In the genomic region with DNA sequence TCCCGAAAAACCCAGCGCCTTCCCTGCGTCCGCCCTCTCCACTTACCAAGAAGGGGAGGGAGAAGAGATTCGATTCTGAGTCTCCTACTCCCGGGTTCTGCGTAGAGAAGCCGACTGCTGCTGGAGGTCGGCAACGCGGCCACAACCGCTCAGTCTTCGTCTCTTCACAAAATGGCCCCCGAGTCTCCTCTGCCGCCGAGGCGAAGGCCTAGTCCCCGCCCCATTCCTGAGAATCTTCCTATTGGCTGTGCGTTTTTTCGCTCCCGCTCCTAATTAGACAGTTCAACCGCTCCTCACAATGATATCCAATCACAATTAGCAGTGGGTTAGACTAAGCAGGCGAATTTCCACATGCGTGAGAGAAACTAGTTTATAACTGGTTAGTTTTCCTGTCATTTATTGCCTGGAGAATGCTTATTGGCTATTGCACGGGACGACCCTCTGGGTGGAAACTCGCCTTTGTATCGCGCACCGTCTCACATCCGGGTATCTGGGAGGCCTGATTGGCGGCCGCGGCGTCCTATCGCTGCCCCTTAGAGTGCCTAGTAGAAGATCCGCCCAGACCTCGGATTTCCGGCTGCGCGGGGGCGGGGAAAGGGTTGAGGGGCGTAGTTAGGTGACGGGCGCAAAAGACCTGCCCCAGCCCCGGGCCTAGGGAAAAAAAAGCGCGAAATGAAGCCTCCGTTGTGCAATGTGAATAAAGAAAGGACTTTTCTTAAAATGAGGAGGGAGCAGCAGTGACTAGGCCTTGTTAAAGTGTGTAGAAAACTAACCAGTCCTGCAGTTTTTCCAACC, we compare ENCODE assay signal across 1 cellular context.
TF ChIP-seq lines count a peak whose summit lies in the region.

A gene (minus strand): TSS at position 191 of the 795 bp plus-strand sequence. CDS start 35,249 bp downstream, outside the sequence.

TF ChIP-seq in K562, 482 proteins besides CTCF, POLR2A, EP300 and RAD21 (continued from another document and continues in another):
- TF ChIP-seq, protein P1, sequence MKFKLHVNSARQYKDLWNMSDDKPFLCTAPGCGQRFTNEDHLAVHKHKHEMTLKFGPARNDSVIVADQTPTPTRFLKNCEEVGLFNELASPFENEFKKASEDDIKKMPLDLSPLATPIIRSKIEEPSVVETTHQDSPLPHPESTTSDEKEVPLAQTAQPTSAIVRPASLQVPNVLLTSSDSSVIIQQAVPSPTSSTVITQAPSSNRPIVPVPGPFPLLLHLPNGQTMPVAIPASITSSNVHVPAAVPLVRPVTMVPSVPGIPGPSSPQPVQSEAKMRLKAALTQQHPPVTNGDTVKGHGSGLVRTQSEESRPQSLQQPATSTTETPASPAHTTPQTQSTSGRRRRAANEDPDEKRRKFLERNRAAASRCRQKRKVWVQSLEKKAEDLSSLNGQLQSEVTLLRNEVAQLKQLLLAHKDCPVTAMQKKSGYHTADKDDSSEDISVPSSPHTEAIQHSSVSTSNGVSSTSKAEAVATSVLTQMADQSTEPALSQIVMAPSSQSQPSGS (CRISPR knock-in tag; IDR thresholded peaks at IDR 0.05), result no peak
- TF ChIP-seq KAT8 (IDR thresholded peaks at IDR 0.05; ENCODE audit: low read depth), result peak; percentile 67; the same call in 1 of the 2 replicates
- no peak for TF ChIP-seq SMC3 (conservative IDR thresholded peaks at IDR 0.05; ENCODE audit: insufficient read depth, low read depth, low read length)
- no peak for TF ChIP-seq RAD51 (IDR thresholded peaks at IDR 0.05; ENCODE audit: borderline replicate concordance, low read depth)
- TF ChIP-seq ZNF23 (CRISPR knock-in tag; IDR thresholded peaks at IDR 0.05), result no peak
- TF ChIP-seq, protein P2, sequence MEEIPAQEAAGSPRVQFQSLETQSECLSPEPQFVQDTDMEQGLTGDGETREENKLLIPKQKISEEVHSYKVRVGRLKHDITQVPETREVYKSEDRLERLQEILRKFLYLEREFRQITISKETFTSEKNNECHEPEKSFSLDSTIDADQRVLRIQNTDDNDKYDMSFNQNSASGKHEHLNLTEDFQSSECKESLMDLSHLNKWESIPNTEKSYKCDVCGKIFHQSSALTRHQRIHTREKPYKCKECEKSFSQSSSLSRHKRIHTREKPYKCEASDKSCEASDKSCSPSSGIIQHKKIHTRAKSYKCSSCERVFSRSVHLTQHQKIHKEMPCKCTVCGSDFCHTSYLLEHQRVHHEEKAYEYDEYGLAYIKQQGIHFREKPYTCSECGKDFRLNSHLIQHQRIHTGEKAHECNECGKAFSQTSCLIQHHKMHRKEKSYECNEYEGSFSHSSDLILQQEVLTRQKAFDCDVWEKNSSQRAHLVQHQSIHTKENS (CRISPR knock-in tag; IDR thresholded peaks at IDR 0.05), result no peak
- TF ChIP-seq, protein P3, sequence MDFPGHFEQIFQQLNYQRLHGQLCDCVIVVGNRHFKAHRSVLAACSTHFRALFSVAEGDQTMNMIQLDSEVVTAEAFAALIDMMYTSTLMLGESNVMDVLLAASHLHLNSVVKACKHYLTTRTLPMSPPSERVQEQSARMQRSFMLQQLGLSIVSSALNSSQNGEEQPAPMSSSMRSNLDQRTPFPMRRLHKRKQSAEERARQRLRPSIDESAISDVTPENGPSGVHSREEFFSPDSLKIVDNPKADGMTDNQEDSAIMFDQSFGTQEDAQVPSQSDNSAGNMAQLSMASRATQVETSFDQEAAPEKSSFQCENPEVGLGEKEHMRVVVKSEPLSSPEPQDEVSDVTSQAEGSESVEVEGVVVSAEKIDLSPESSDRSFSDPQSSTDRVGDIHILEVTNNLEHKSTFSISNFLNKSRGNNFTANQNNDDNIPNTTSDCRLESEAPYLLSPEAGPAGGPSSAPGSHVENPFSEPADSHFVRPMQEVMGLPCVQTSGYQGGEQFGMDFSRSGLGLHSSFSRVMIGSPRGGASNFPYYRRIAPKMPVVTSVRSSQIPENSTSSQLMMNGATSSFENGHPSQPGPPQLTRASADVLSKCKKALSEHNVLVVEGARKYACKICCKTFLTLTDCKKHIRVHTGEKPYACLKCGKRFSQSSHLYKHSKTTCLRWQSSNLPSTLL (IDR thresholded peaks at IDR 0.05), result no peak
- TF ChIP-seq ZBTB7A (IDR thresholded peaks at IDR 0.05; ENCODE audit: borderline replicate concordance, control insufficient read depth, low read depth, low read length), result no peak; the same call in 1 of the 2 replicates
- peak; percentile 36 for TF ChIP-seq CREB1 (IDR thresholded peaks at IDR 0.05)
- TF ChIP-seq CREB1 (CRISPR knock-in tag; IDR thresholded peaks at IDR 0.05), result peak; percentile 75
- TF ChIP-seq, protein P4, sequence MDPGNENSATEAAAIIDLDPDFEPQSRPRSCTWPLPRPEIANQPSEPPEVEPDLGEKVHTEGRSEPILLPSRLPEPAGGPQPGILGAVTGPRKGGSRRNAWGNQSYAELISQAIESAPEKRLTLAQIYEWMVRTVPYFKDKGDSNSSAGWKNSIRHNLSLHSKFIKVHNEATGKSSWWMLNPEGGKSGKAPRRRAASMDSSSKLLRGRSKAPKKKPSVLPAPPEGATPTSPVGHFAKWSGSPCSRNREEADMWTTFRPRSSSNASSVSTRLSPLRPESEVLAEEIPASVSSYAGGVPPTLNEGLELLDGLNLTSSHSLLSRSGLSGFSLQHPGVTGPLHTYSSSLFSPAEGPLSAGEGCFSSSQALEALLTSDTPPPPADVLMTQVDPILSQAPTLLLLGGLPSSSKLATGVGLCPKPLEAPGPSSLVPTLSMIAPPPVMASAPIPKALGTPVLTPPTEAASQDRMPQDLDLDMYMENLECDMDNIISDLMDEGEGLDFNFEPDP (CRISPR knock-in tag; IDR thresholded peaks at IDR 0.05), result 0 out of 2 replicates have a peak, but pooled peaks have one; percentile 49
- TF ChIP-seq CC2D1A (IDR thresholded peaks at IDR 0.05), result no peak
- no peak for TF ChIP-seq SRSF9 (IDR thresholded peaks at IDR 0.05; ENCODE audit: borderline replicate concordance, low read depth, low read length)
- TF ChIP-seq KHSRP (IDR thresholded peaks at IDR 0.05), result no peak
- TF ChIP-seq PHF20 (IDR thresholded peaks at IDR 0.05; ENCODE audit: partially characterized antibody), result peak; percentile 83
- TF ChIP-seq, protein P5, sequence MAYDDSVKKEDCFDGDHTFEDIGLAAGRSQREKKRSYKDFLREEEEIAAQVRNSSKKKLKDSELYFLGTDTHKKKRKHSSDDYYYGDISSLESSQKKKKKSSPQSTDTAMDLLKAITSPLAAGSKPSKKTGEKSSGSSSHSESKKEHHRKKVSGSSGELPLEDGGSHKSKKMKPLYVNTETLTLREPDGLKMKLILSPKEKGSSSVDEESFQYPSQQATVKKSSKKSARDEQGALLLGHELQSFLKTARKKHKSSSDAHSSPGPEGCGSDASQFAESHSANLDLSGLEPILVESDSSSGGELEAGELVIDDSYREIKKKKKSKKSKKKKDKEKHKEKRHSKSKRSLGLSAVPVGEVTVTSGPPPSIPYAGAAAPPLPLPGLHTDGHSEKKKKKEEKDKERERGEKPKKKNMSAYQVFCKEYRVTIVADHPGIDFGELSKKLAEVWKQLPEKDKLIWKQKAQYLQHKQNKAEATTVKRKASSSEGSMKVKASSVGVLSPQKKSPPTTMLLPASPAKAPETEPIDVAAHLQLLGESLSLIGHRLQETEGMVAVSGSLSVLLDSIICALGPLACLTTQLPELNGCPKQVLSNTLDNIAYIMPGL (CRISPR knock-in tag; IDR thresholded peaks at IDR 0.05), result no peak
- TF ChIP-seq, protein P6, sequence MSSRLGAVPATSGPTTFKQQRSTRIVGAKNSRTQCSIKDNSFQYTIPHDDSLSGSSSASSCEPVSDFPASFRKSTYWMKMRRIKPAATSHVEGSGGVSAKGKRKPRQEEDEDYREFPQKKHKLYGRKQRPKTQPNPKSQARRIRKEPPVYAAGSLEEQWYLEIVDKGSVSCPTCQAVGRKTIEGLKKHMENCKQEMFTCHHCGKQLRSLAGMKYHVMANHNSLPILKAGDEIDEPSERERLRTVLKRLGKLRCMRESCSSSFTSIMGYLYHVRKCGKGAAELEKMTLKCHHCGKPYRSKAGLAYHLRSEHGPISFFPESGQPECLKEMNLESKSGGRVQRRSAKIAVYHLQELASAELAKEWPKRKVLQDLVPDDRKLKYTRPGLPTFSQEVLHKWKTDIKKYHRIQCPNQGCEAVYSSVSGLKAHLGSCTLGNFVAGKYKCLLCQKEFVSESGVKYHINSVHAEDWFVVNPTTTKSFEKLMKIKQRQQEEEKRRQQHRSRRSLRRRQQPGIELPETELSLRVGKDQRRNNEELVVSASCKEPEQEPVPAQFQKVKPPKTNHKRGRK (tag; IDR thresholded peaks at IDR 0.05), result no peak
- TF ChIP-seq NFATC3 (IDR thresholded peaks at IDR 0.05), result no peak
- TF ChIP-seq COPS2 (conservative IDR thresholded peaks at IDR 0.05), result no peak
- peak; percentile 93 for TF ChIP-seq CEBPB (tag; IDR thresholded peaks at IDR 0.05)
- no peak for TF ChIP-seq MEF2D (tag; conservative IDR thresholded peaks at IDR 0.05; ENCODE audit: low read depth)
- no peak for TF ChIP-seq ESRRA (IDR thresholded peaks at IDR 0.05; ENCODE audit: borderline replicate concordance, low read depth)
- TF ChIP-seq, protein P7, sequence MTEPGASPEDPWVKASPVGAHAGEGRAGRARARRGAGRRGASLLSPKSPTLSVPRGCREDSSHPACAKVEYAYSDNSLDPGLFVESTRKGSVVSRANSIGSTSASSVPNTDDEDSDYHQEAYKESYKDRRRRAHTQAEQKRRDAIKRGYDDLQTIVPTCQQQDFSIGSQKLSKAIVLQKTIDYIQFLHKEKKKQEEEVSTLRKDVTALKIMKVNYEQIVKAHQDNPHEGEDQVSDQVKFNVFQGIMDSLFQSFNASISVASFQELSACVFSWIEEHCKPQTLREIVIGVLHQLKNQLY (CRISPR knock-in tag; conservative IDR thresholded peaks at IDR 0.05), result no peak
- TF ChIP-seq GATA2 (CRISPR knock-in tag; IDR thresholded peaks at IDR 0.05), result no peak
- TF ChIP-seq ZNF197 (CRISPR knock-in tag; IDR thresholded peaks at IDR 0.05; ENCODE audit: low read depth), result no peak
- TF ChIP-seq MYC (IDR thresholded peaks at IDR 0.05; ENCODE audit: low read depth, low read length), result peak; percentile 43; the same call in 1 of the 2 replicates
- TF ChIP-seq MYC (CRISPR knock-in tag; IDR thresholded peaks at IDR 0.05; ENCODE audit: borderline replicate concordance, low read depth), result 0 out of 2 replicates have a peak, but pooled peaks have one; percentile 33
- TF ChIP-seq, protein P8, sequence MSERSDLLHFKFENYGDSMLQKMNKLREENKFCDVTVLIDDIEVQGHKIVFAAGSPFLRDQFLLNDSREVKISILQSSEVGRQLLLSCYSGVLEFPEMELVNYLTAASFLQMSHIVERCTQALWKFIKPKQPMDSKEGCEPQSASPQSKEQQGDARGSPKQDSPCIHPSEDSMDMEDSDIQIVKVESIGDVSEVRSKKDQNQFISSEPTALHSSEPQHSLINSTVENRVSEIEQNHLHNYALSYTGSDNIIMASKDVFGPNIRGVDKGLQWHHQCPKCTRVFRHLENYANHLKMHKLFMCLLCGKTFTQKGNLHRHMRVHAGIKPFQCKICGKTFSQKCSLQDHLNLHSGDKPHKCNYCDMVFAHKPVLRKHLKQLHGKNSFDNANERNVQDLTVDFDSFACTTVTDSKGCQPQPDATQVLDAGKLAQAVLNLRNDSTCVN (CRISPR knock-in tag; IDR thresholded peaks at IDR 0.05), result no peak
- TF ChIP-seq, protein P9, sequence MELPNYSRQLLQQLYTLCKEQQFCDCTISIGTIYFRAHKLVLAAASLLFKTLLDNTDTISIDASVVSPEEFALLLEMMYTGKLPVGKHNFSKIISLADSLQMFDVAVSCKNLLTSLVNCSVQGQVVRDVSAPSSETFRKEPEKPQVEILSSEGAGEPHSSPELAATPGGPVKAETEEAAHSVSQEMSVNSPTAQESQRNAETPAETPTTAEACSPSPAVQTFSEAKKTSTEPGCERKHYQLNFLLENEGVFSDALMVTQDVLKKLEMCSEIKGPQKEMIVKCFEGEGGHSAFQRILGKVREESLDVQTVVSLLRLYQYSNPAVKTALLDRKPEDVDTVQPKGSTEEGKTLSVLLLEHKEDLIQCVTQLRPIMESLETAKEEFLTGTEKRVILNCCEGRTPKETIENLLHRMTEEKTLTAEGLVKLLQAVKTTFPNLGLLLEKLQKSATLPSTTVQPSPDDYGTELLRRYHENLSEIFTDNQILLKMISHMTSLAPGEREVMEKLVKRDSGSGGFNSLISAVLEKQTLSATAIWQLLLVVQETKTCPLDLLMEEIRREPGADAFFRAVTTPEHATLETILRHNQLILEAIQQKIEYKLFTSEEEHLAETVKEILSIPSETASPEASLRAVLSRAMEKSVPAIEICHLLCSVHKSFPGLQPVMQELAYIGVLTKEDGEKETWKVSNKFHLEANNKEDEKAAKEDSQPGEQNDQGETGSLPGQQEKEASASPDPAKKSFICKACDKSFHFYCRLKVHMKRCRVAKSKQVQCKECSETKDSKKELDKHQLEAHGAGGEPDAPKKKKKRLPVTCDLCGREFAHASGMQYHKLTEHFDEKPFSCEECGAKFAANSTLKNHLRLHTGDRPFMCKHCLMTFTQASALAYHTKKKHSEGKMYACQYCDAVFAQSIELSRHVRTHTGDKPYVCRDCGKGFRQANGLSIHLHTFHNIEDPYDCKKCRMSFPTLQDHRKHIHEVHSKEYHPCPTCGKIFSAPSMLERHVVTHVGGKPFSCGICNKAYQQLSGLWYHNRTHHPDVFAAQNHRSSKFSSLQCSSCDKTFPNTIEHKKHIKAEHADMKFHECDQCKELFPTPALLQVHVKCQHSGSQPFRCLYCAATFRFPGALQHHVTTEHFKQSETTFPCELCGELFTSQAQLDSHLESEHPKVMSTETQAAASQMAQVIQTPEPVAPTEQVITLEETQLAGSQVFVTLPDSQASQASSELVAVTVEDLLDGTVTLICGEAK (IDR thresholded peaks at IDR 0.05), result peak; percentile 92
- TF ChIP-seq, protein P9 (CRISPR knock-in tag; IDR thresholded peaks at IDR 0.05), result no peak
